In the genomic region with DNA sequence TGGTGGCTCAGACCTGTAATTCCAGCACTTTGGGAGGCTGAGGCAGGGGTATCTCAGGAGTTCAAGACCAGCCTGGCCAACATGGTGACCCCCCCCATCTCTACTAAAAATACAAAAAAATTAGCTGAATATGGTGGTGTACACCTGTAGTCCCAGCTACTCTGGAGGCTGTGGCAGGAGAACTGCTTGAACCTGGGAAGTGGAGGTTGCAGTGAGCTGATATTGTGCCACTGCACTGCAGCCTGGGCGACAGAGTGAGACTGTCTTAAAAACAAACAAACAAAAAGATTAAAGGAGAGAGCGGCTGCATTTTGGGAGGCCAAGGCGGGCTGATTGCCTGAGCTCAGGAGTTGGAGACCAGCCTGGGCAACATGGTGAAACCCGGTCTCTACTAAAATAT, we compare ENCODE assay signal across 8 cellular contexts. TPM values are rescaled to one million over a fixed set of nuclear protein-coding genes. Genes with fewer than 3 reads are reported as not detected.
DNase-seq lines count a peak whose midpoint lies in the region; ATAC-seq lines count a peak whose summit lies in the region.
"Not testable (repeated sequence)": the region's sequence is repeated elsewhere in the genome, so short reads cannot be mapped to it uniquely, and the experiment has no call there.
"Had no signal": no experiment of that assay in that cellular context is flagged by ENCODE, and none has a peak within 500 bp of the region (broad histone marks: within the 10 kb centered on the region; RNA-seq: fewer than 3 reads in every experiment).

No MANE protein-coding gene starts in this region.

- H3K36me3 ChIP-seq in CD8-positive, alpha-beta memory T cell (ENCODE audit: insufficient read depth, low read length), result peaks cover 11% of the 10 kb centered on the region
- H3K36me3 ChIP-seq in effector memory CD4-positive, alpha-beta T cell (ENCODE audit: control insufficient read depth, insufficient read depth, low read length), result peaks cover 21% of the 10 kb centered on the region

- H3K36me3 Mint-ChIP-seq in CD8-positive, alpha-beta memory T cell, result peaks cover 7 to 58% (median 19%) of the 10 kb centered on the region in 3 donors
- H3K36me3 Mint-ChIP-seq in T-helper 17 cell (ENCODE audit: low read depth), result not testable (repeated sequence)
- peaks cover 40% of the 10 kb centered on the region for H3K36me3 Mint-ChIP-seq in activated CD8-positive, alpha-beta memory T cell treated with anti-CD3 and anti-CD28 coated beads, Interleukin-2, amount 10 ng/mL, durations not matched to agents 7 days and 5 days
- H3K36me3 Mint-ChIP-seq in activated naive CD4-positive, alpha-beta T cell treated with anti-CD3 and anti-CD28 coated beads, Interleukin-2, amount 50 U/mL, for 24 hours, result peaks cover 29% of the 10 kb centered on the region
- H3K36me3 Mint-ChIP-seq in naive thymus-derived CD8-positive, alpha-beta T cell, result peaks cover 5 to 34% (median 23%) of the 10 kb centered on the region in 3 donors
- peaks cover 68 to 84% of the 10 kb centered on the region in 2 donors for H3K36me3 Mint-ChIP-seq in stimulated activated naive B cell treated with anti-CD40 and anti-IgM and Interleukin-4, amounts not matched to agents 10 μg/mL and 1 μg/mL and 100 μg/mL, for 72 hours

- peaks cover 67% of the 10 kb centered on the region for H3K4me1 ChIP-seq in CD8-positive, alpha-beta memory T cell (ENCODE audit: insufficient read depth, low read length)
- H3K4me1 ChIP-seq in effector memory CD4-positive, alpha-beta T cell (ENCODE audit: control insufficient read depth, insufficient read depth, low read length, poor library complexity, severe bottlenecking), result peaks cover 47% of the 10 kb centered on the region

- H3K4me1 Mint-ChIP-seq in CD8-positive, alpha-beta memory T cell, result peaks cover 63 to 79% (median 70%) of the 10 kb centered on the region in 3 donors
- H3K4me1 Mint-ChIP-seq in T-helper 17 cell, result peaks cover 56% of the 10 kb centered on the region
- H3K4me1 Mint-ChIP-seq in activated CD8-positive, alpha-beta memory T cell treated with anti-CD3 and anti-CD28 coated beads, Interleukin-2, amount 10 ng/mL, durations not matched to agents 7 days and 5 days, result peaks cover 51% of the 10 kb centered on the region
- H3K4me1 Mint-ChIP-seq in activated naive CD4-positive, alpha-beta T cell treated with anti-CD3 and anti-CD28 coated beads, Interleukin-2, amount 50 U/mL, for 24 hours, result peaks cover 61% of the 10 kb centered on the region
- H3K4me1 Mint-ChIP-seq in naive thymus-derived CD8-positive, alpha-beta T cell, result peaks cover 56 to 94% (median 78%) of the 10 kb centered on the region in 4 donors
- peaks cover 65 to 95% of the 10 kb centered on the region in 2 donors for H3K4me1 Mint-ChIP-seq in stimulated activated naive B cell treated with anti-CD40 and anti-IgM and Interleukin-4, amounts not matched to agents 10 μg/mL and 1 μg/mL and 100 μg/mL, for 72 hours

- POLR2A ChIA-PET in CD8-positive, alpha-beta memory T cell (lab: Charles Lee), result interaction anchor here (0.7 to 4.6 kb wide), 2 partner anchors 54 to 199 kb away, joined by 3 to 34 read pairs; partner anchors contain the start of gene PSME3IP1
- POLR2A ChIA-PET in naive thymus-derived CD8-positive, alpha-beta T cell (lab: Charles Lee), result interaction anchor here (0.8 to 13.7 kb wide), 10 partner anchors 8 to 259 kb away, joined by 3 to 231 read pairs (median 4); no protein-coding TSS in a partner anchor

- H3K9me3 Mint-ChIP-seq in CD8-positive, alpha-beta memory T cell; activated CD8-positive, alpha-beta memory T cell treated with anti-CD3 and anti-CD28 coated beads, Interleukin-2, amount 10 ng/mL, durations not matched to agents 7 days and 5 days (ENCODE audit: low read depth); activated naive CD4-positive, alpha-beta T cell treated with anti-CD3 and anti-CD28 coated beads, Interleukin-2, amount 50 U/mL, for 24 hours; naive thymus-derived CD8-positive, alpha-beta T cell; stimulated activated naive B cell treated with anti-CD40 and anti-IgM and Interleukin-4, amounts not matched to agents 10 μg/mL and 1 μg/mL and 100 μg/mL, for 72 hours: not testable (repeated sequence)

- peak overlapping the region; percentile 88 for H3K4me3 ChIP-seq in CD8-positive, alpha-beta memory T cell (ENCODE audit: low read length)
- not testable (repeated sequence) for H3K4me3 ChIP-seq in effector memory CD4-positive, alpha-beta T cell (ENCODE audit: insufficient read depth, low read depth, low read length, poor library complexity, severe bottlenecking)

- H3K27me3 ChIP-seq in CD8-positive, alpha-beta memory T cell (ENCODE audit: insufficient read depth, low read length, poor library complexity, severe bottlenecking); effector memory CD4-positive, alpha-beta T cell (replicated peaks; ENCODE audit: control insufficient read depth, insufficient read depth, low read length, poor library complexity, severe bottlenecking): not testable (repeated sequence)

- H3K27me3 Mint-ChIP-seq in CD8-positive, alpha-beta memory T cell; T-helper 17 cell; activated CD8-positive, alpha-beta memory T cell treated with anti-CD3 and anti-CD28 coated beads, Interleukin-2, amount 10 ng/mL, durations not matched to agents 7 days and 5 days; activated naive CD4-positive, alpha-beta T cell treated with anti-CD3 and anti-CD28 coated beads, Interleukin-2, amount 50 U/mL, for 24 hours; naive thymus-derived CD8-positive, alpha-beta T cell; stimulated activated naive B cell treated with anti-CD40 and anti-IgM and Interleukin-4, amounts not matched to agents 10 μg/mL and 1 μg/mL and 100 μg/mL, for 72 hours: not testable (repeated sequence)

- H3K27ac ChIP-seq in CD8-positive, alpha-beta memory T cell (ENCODE audit: low read depth, low read length), result not testable (repeated sequence)
- peak overlapping the region; percentile 34 for H3K27ac ChIP-seq in effector memory CD4-positive, alpha-beta T cell (ENCODE audit: insufficient read depth, low read length, poor library complexity, severe bottlenecking)

- H3K4me3 Mint-ChIP-seq in CD8-positive, alpha-beta memory T cell, result peak overlapping the region; percentile 98 to 100 (median 99)
- H3K4me3 Mint-ChIP-seq in T-helper 17 cell, result peak overlapping the region; percentile 96
- H3K4me3 Mint-ChIP-seq in activated CD8-positive, alpha-beta memory T cell treated with anti-CD3 and anti-CD28 coated beads, Interleukin-2, amount 10 ng/mL, durations not matched to agents 7 days and 5 days, result peak overlapping the region; percentile 99
- peak overlapping the region; percentile 93 for H3K4me3 Mint-ChIP-seq in activated naive CD4-positive, alpha-beta T cell treated with anti-CD3 and anti-CD28 coated beads, Interleukin-2, amount 50 U/mL, for 24 hours
- peak overlapping the region; percentile 94 to 100 (median 100) for H3K4me3 Mint-ChIP-seq in naive thymus-derived CD8-positive, alpha-beta T cell
- peak overlapping the region; percentile 26 to 98 for H3K4me3 Mint-ChIP-seq in stimulated activated naive B cell treated with anti-CD40 and anti-IgM and Interleukin-4, amounts not matched to agents 10 μg/mL and 1 μg/mL and 100 μg/mL, for 72 hours

- peak overlapping the region; percentile 77 to 99 (median 94) for H3K27ac Mint-ChIP-seq in CD8-positive, alpha-beta memory T cell
- H3K27ac Mint-ChIP-seq in T-helper 17 cell, result peak overlapping the region; percentile 98
- H3K27ac Mint-ChIP-seq in activated CD8-positive, alpha-beta memory T cell treated with anti-CD3 and anti-CD28 coated beads, Interleukin-2, amount 10 ng/mL, durations not matched to agents 7 days and 5 days, result peak overlapping the region; percentile 77
- peak overlapping the region; percentile 99 for H3K27ac Mint-ChIP-seq in activated naive CD4-positive, alpha-beta T cell treated with anti-CD3 and anti-CD28 coated beads, Interleukin-2, amount 50 U/mL, for 24 hours
- H3K27ac Mint-ChIP-seq in naive thymus-derived CD8-positive, alpha-beta T cell, result peak overlapping the region; percentile 96 to 99 (median 98)
- H3K27ac Mint-ChIP-seq in stimulated activated naive B cell treated with anti-CD40 and anti-IgM and Interleukin-4, amounts not matched to agents 10 μg/mL and 1 μg/mL and 100 μg/mL, for 72 hours, result peak overlapping the region; percentile 99

- peak in 1 of 5 donors; percentile 14 for DNase-seq in CD8-positive, alpha-beta memory T cell
- DNase-seq in T-helper 17 cell; activated CD8-positive, alpha-beta memory T cell treated with anti-CD3 and anti-CD28 coated beads, Interleukin-2, amount 10 ng/mL, durations not matched to agents 7 days and 5 days; effector memory CD4-positive, alpha-beta T cell; naive thymus-derived CD8-positive, alpha-beta T cell; stimulated activated naive B cell treated with anti-CD40 and anti-IgM and Interleukin-4, amounts not matched to agents 10 μg/mL and 1 μg/mL and 100 μg/mL, for 72 hours: not testable (repeated sequence)

- not testable (repeated sequence) for ATAC-seq in T-helper 17 cell; activated CD8-positive, alpha-beta memory T cell treated with anti-CD3 and anti-CD28 coated beads, Interleukin-2, amount 10 ng/mL, durations not matched to agents 7 days and 5 days; naive thymus-derived CD8-positive, alpha-beta T cell; stimulated activated naive B cell treated with anti-CD40 and anti-IgM and Interleukin-4, amounts not matched to agents 10 μg/mL and 1 μg/mL and 100 μg/mL, for 72 hours (replicated peaks)

- H3K9me3 ChIP-seq in CD8-positive, alpha-beta memory T cell (ENCODE audit: low read length); T-helper 17 cell (ENCODE audit: control insufficient read depth, low read length, poor library complexity, severe bottlenecking); effector memory CD4-positive, alpha-beta T cell (ENCODE audit: control insufficient read depth, low read length): not testable (repeated sequence)

- CTCF ChIA-PET in CD8-positive, alpha-beta memory T cell (lab: Charles Lee), result interaction anchor here (1.1 to 8.9 kb wide), 6 partner anchors 10 to 59 kb away, joined by 3 to 80 read pairs (median 4); no protein-coding TSS in a partner anchor
- CTCF ChIA-PET in activated CD8-positive, alpha-beta memory T cell treated with anti-CD3 and anti-CD28 coated beads, Interleukin-2, amount 10 ng/mL, durations not matched to agents 7 days and 5 days (lab: Charles Lee), result interaction anchor here (1.5 to 8.7 kb wide), 2 partner anchors 21 to 35 kb away, joined by 5 to 75 read pairs; no protein-coding TSS in a partner anchor

RNA-seq across cellular contexts. Expression of gene NLRC5, which starts 2.4 kb away (rescaled TPM):
- total RNA-seq in CD8-positive, alpha-beta memory T cell, result 100 to 1,000 TPM; 173 to 178 TPM
- polyA plus RNA-seq in CD8-positive, alpha-beta memory T cell, result 165 TPM
- 100 to 1,000 TPM; 381 to 578 TPM for total RNA-seq in T-helper 17 cell
- 100 to 1,000 TPM; 156 to 287 TPM for total RNA-seq in activated CD8-positive, alpha-beta memory T cell treated with anti-CD3 and anti-CD28 coated beads, Interleukin-2, amount 10 ng/mL, durations not matched to agents 7 days and 5 days
- 100 to 1,000 TPM; 474 to 488 TPM for total RNA-seq in naive thymus-derived CD8-positive, alpha-beta T cell
- polyA plus RNA-seq in naive thymus-derived CD8-positive, alpha-beta T cell, result 100 to 1,000 TPM in 1 of 3 donors, 10 to 100 TPM in 2; 70.4 to 137 (median 80.0) TPM

RNA-seq across cellular contexts. Expression of gene CETP, which starts 25.2 kb away (rescaled TPM):
- total RNA-seq in CD8-positive, alpha-beta memory T cell, result not detected
- not detected for polyA plus RNA-seq in CD8-positive, alpha-beta memory T cell
- 1 to 10 TPM in 1 of 2 donors, not detected in 1; 2.3 TPM for total RNA-seq in T-helper 17 cell
- not detected for total RNA-seq in activated CD8-positive, alpha-beta memory T cell treated with anti-CD3 and anti-CD28 coated beads, Interleukin-2, amount 10 ng/mL, durations not matched to agents 7 days and 5 days
- under 1 TPM in 1 of 2 experiments, not detected in 1; 0.27 TPM for total RNA-seq in naive thymus-derived CD8-positive, alpha-beta T cell
- under 1 TPM in 2 of 3 donors, not detected in 1; 0.20 to 0.21 TPM for polyA plus RNA-seq in naive thymus-derived CD8-positive, alpha-beta T cell
- total RNA-seq: HT-29 had no signal

RNA-seq across cellular contexts. Expression of gene HERPUD1, which starts 55.0 kb away (rescaled TPM):
- 100 to 1,000 TPM; 162 to 176 TPM for total RNA-seq in CD8-positive, alpha-beta memory T cell
- 107 TPM for polyA plus RNA-seq in CD8-positive, alpha-beta memory T cell
- total RNA-seq in T-helper 17 cell, result 100 to 1,000 TPM; 225 to 255 TPM
- 100 to 1,000 TPM; 127 to 149 TPM for total RNA-seq in activated CD8-positive, alpha-beta memory T cell treated with anti-CD3 and anti-CD28 coated beads, Interleukin-2, amount 10 ng/mL, durations not matched to agents 7 days and 5 days
- 100 to 1,000 TPM; 190 to 214 TPM for total RNA-seq in naive thymus-derived CD8-positive, alpha-beta T cell
- 10 to 100 TPM; 43.8 to 88.6 (median 57.6) TPM for polyA plus RNA-seq in naive thymus-derived CD8-positive, alpha-beta T cell
